Comparison of ENCODE assay signal across 1 cellular context in genomic region chr3:43690400-43691119, GRCh38.
TF ChIP-seq lines count a peak whose summit lies in the region.

TSS of gene ABHD5 (plus strand) at chr3:43690938. CDS start at chr3:43690993, 55 bp downstream.

TF ChIP-seq in HepG2, 621 proteins besides CTCF, POLR2A, EP300 and RAD21 (continued from another document and continues in another):
- TF ChIP-seq ZNF691 (CRISPR knock-in tag; IDR thresholded peaks at IDR 0.05; ENCODE audit: borderline replicate concordance, low read depth) (peak; percentile 72), PRDM10 (CRISPR knock-in tag; IDR thresholded peaks at IDR 0.05; ENCODE audit: low read depth) (no peak), ZNF333 (CRISPR knock-in tag; IDR thresholded peaks at IDR 0.05; ENCODE audit: borderline replicate concordance) (no peak), ZNF337 (CRISPR knock-in tag; IDR thresholded peaks at IDR 0.05; ENCODE audit: borderline replicate concordance, low read depth) (no peak), ZNF678 (CRISPR knock-in tag; IDR thresholded peaks at IDR 0.05) (peak; percentile 91), PHB2 (IDR thresholded peaks at IDR 0.05; ENCODE audit: partially characterized antibody) (no peak), ZSCAN25 (CRISPR knock-in tag; IDR thresholded peaks at IDR 0.05) (peak; percentile 72; the same call in 1 of the 2 replicates), HDAC1 (CRISPR knock-in tag; IDR thresholded peaks at IDR 0.05) (peak; percentile 54), ZNF816 (CRISPR knock-in tag; IDR thresholded peaks at IDR 0.05; ENCODE audit: borderline replicate concordance) (peak; percentile 40; the same call in 1 of the 2 replicates), ZNF589 (CRISPR knock-in tag; conservative IDR thresholded peaks at IDR 0.05) (no peak), ZNF230 (CRISPR knock-in tag; IDR thresholded peaks at IDR 0.05) (peak; percentile 98), SOX13 (IDR thresholded peaks at IDR 0.05) (no peak), SOX13 (CRISPR knock-in tag; conservative IDR thresholded peaks at IDR 0.05 in 1 of 2, IDR thresholded peaks at IDR 0.05 in 1 of 2) (no peak; a peak in 1 of 4 replicates), SMAD9 (CRISPR knock-in tag; IDR thresholded peaks at IDR 0.05) (no peak), YY1 (IDR thresholded peaks at IDR 0.05; ENCODE audit: insufficient read depth, insufficient replicate concordance, low read depth, low read length) (peak; percentile 89), ARNT (IDR thresholded peaks at IDR 0.05) (no peak), SIX4 (CRISPR knock-in tag; IDR thresholded peaks at IDR 0.05) (peak; percentile 57; the same call in 1 of the 2 replicates), DNMT1 (CRISPR knock-in tag; IDR thresholded peaks at IDR 0.05) (peak; percentile 89; the same call in 1 of the 2 replicates), SETDB1 (CRISPR knock-in tag; IDR thresholded peaks at IDR 0.05; ENCODE audit: borderline replicate concordance) (no peak), MIER3 (CRISPR knock-in tag; IDR thresholded peaks at IDR 0.05; ENCODE audit: borderline replicate concordance) (peak; percentile 85; the same call in 1 of the 2 replicates), FOXP1 (IDR thresholded peaks at IDR 0.05) (no peak), FOXP1 (CRISPR knock-in tag; IDR thresholded peaks at IDR 0.05) (no peak), ZFP90 (CRISPR knock-in tag; IDR thresholded peaks at IDR 0.05; ENCODE audit: borderline replicate concordance) (no peak), GABPA (IDR thresholded peaks at IDR 0.05; ENCODE audit: low read depth, low read length) (no peak), GABPA (CRISPR knock-in tag; IDR thresholded peaks at IDR 0.05; ENCODE audit: low read depth) (no peak), RBFOX2 (IDR thresholded peaks at IDR 0.05; ENCODE audit: low read depth, low read length) (peak; percentile 85), MEIS2 (CRISPR knock-in tag; IDR thresholded peaks at IDR 0.05) (peak; percentile 86), ZNF556 (CRISPR knock-in tag; IDR thresholded peaks at IDR 0.05; ENCODE audit: borderline replicate concordance) (peak; percentile 30; the same call in 1 of the 2 replicates), CEBPZ (IDR thresholded peaks at IDR 0.05; ENCODE audit: low read length) (no peak), ZNF34 (CRISPR knock-in tag; IDR thresholded peaks at IDR 0.05; ENCODE audit: borderline replicate concordance) (0 out of 2 replicates have a peak, but pooled peaks have one; percentile 44), ZFP36 (IDR thresholded peaks at IDR 0.05; ENCODE audit: borderline replicate concordance, low read depth, low read length, partially characterized antibody) (no peak), MTA1 (CRISPR knock-in tag; IDR thresholded peaks at IDR 0.05; ENCODE audit: borderline replicate concordance) (no peak; the same call in 1 of the 2 replicates), KLF11 (CRISPR knock-in tag; IDR thresholded peaks at IDR 0.05) (peak; percentile 80; the same call in 1 of the 2 replicates), CENPT (CRISPR knock-in tag; IDR thresholded peaks at IDR 0.05; ENCODE audit: low read depth) (no peak; the same call in 1 of the 2 replicates), ZNF543 (CRISPR knock-in tag; IDR thresholded peaks at IDR 0.05) (peak; percentile 93), ZNF563 (CRISPR knock-in tag; IDR thresholded peaks at IDR 0.05) (peak; percentile 97), TFDP2 (CRISPR knock-in tag; IDR thresholded peaks at IDR 0.05) (peak; percentile 97), ZNF235 (CRISPR knock-in tag; IDR thresholded peaks at IDR 0.05; ENCODE audit: borderline replicate concordance) (0 out of 2 replicates have a peak, but pooled peaks have one; percentile 73), HOMEZ (CRISPR knock-in tag; IDR thresholded peaks at IDR 0.05; ENCODE audit: low read depth) (no peak), ZFY (CRISPR knock-in tag; IDR thresholded peaks at IDR 0.05) (peak; percentile 99), MYC (CRISPR knock-in tag; IDR thresholded peaks at IDR 0.05; ENCODE audit: borderline replicate concordance) (peak; percentile 55; the same call in 1 of the 2 replicates), ZNF616 (CRISPR knock-in tag; IDR thresholded peaks at IDR 0.05; ENCODE audit: low read depth) (peak; percentile 89; the same call in 1 of the 2 replicates), ARID4A (CRISPR knock-in tag; IDR thresholded peaks at IDR 0.05; ENCODE audit: borderline replicate concordance) (peak; percentile 96), DMTF1 (CRISPR knock-in tag; IDR thresholded peaks at IDR 0.05) (0 out of 2 replicates have a peak, but pooled peaks have one; percentile 63), ZBTB7B (CRISPR knock-in tag; IDR thresholded peaks at IDR 0.05) (peak; percentile 39), MAZ (IDR thresholded peaks at IDR 0.05; ENCODE audit: borderline replicate concordance, low read depth, low read length) (peak; percentile 29; the same call in 1 of the 2 replicates), MAZ (CRISPR knock-in tag; IDR thresholded peaks at IDR 0.05; ENCODE audit: low read depth) (peak; percentile 83)
